In genomic region chr6:109297719-109298118, GRCh38 we compare ENCODE assay signal across 1 cellular context.
TF ChIP-seq lines count a peak whose summit lies in the region.

No MANE protein-coding gene starts in this region.

TF ChIP-seq in GM23338, 12 proteins besides CTCF, POLR2A, EP300 and RAD21 (continued from another document):
- TF ChIP-seq ZNF462 (CRISPR knock-in tag; IDR thresholded peaks at IDR 0.05) (no peak), ZNF331 (CRISPR knock-in tag; IDR thresholded peaks at IDR 0.05; ENCODE audit: low read depth) (no peak), CREB1 (CRISPR knock-in tag; IDR thresholded peaks at IDR 0.05; ENCODE audit: low read depth) (no peak), STAT1 (IDR thresholded peaks at IDR 0.05; ENCODE audit: unreplicated experiment) (no peak), EZH2phosphoT487 (IDR thresholded peaks at IDR 0.05; ENCODE audit: unreplicated experiment) (no peak), POLR2AphosphoS5 (IDR thresholded peaks at IDR 0.05; ENCODE audit: low read depth) (no peak), ETS1 (IDR thresholded peaks at IDR 0.05) (no peak), REST (IDR thresholded peaks at IDR 0.05; ENCODE audit: unreplicated experiment) (no peak), EZH2 (IDR thresholded peaks at IDR 0.05; ENCODE audit: low read depth, unreplicated experiment) (no peak)
TF ChIP-seq in GM23338: peak in this region for 0.
